In the genomic region with DNA sequence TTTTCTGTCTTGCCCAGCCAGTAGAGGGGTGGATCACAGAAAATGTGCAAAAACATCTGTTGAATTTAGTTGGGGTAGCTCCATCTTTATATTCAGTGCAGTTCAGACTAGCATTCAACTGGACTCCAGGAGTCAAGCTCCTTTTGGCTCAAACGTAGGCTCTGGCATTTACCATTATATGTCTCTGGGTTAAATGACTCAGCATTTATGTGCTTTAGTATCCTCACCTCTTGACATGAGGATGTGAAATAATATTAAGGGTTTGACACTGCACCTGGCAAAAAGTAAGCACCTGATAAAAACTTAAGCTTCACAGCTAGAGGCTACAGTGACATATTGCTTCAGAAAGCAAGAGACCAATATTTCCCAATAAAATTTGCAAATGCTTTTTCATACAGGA, we compare ENCODE assay signal across 1 cellular context.
TF ChIP-seq lines count a peak whose summit lies in the region.

No MANE protein-coding gene starts in this region.

TF ChIP-seq in HepG2, 621 proteins besides CTCF, POLR2A, EP300 and RAD21:
- TF ChIP-seq TOE1 (CRISPR knock-in tag; IDR thresholded peaks at IDR 0.05) (no peak), ZNF564 (CRISPR knock-in tag; IDR thresholded peaks at IDR 0.05) (no peak), ZNF230 (CRISPR knock-in tag; IDR thresholded peaks at IDR 0.05) (no peak), MAFK (conservative IDR thresholded peaks at IDR 0.05 in 1 of 2, IDR thresholded peaks at IDR 0.05 in 1 of 2; ENCODE audit: low read length in 2 of 2) (peak; percentile 51 to 54; a peak in 3 of 4 replicates), EEA1 (CRISPR knock-in tag; IDR thresholded peaks at IDR 0.05; ENCODE audit: borderline replicate concordance) (no peak), TBX3 (IDR thresholded peaks at IDR 0.05; ENCODE audit: borderline replicate concordance) (no peak), CBX2 (IDR thresholded peaks at IDR 0.05; ENCODE audit: low read depth, low read length) (no peak), CBX2 (CRISPR knock-in tag; IDR thresholded peaks at IDR 0.05; ENCODE audit: low read depth) (no peak), NR3C1 (CRISPR knock-in tag; IDR thresholded peaks at IDR 0.05) (no peak), NFE2L2 (IDR thresholded peaks at IDR 0.05; ENCODE audit: low read length) (peak; percentile 85)
- TF ChIP-seq, protein P1, sequence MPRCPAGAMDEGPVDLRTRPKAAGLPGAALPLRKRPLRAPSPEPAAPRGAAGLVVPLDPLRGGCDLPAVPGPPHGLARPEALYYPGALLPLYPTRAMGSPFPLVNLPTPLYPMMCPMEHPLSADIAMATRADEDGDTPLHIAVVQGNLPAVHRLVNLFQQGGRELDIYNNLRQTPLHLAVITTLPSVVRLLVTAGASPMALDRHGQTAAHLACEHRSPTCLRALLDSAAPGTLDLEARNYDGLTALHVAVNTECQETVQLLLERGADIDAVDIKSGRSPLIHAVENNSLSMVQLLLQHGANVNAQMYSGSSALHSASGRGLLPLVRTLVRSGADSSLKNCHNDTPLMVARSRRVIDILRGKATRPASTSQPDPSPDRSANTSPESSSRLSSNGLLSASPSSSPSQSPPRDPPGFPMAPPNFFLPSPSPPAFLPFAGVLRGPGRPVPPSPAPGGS (CRISPR knock-in tag; IDR thresholded peaks at IDR 0.05), result no peak
